ENCODE assay signal across 9 cellular contexts in genomic region chr2:121479882-121480522, GRCh38. TPM values are rescaled to one million over a fixed set of nuclear protein-coding genes. Genes with fewer than 3 reads are reported as not detected.
DNase-seq lines count a peak whose midpoint lies in the region; ATAC-seq and TF ChIP-seq lines count a peak whose summit lies in the region.
"Had no signal": no experiment of that assay in that cellular context is flagged by ENCODE, and none has a peak within 500 bp of the region (broad histone marks: within the 10 kb centered on the region; RNA-seq: fewer than 3 reads in every experiment).

No MANE protein-coding gene starts in this region.

- no peak for TF ChIP-seq RAD21 in liver (IDR thresholded peaks at IDR 0.05)

- CTCF ChIA-PET in CD8-positive, alpha-beta memory T cell (lab: Charles Lee): no interaction called here

- no peaks in the 10 kb centered on the region for H3K9me3 ChIP-seq in CD8-positive, alpha-beta memory T cell (ENCODE audit: low read length)
- no peaks in the 10 kb centered on the region for H3K9me3 ChIP-seq in liver (ENCODE audit: control insufficient read depth in 4 of 4, low read length in 3 of 4)

- H3K4me1 ChIP-seq in CD8-positive, alpha-beta memory T cell (ENCODE audit: insufficient read depth, low read length): no peaks in the 10 kb centered on the region
- peaks cover 0 to 4% (median 2%) of the 10 kb centered on the region in 4 donors for H3K4me1 ChIP-seq in liver (ENCODE audit: control insufficient read depth in 4 of 4, insufficient read depth in 4 of 4, low read length in 3 of 4)

- POLR2A ChIA-PET in CD8-positive, alpha-beta memory T cell (lab: Charles Lee): no interaction called here

- no peak for TF ChIP-seq CTCF in liver (IDR thresholded peaks at IDR 0.05; ENCODE audit: low read depth, low read length, missing input control)

- no peaks in the 10 kb centered on the region for H3K27me3 Mint-ChIP-seq in CD8-positive, alpha-beta memory T cell

- no peak overlapping the region for H3K4me3 Mint-ChIP-seq in CD8-positive, alpha-beta memory T cell

- 59% methylated on average over 8 of the region's 8 CpGs for WGBS in liver

- no peak overlapping the region for H3K27ac ChIP-seq in CD8-positive, alpha-beta memory T cell (ENCODE audit: low read depth, low read length)
- no peak overlapping the region for H3K27ac ChIP-seq in liver (ENCODE audit: low read depth in 1 of 2, low read length in 2 of 2)

- H3K9ac ChIP-seq in liver (ENCODE audit: low read depth in 1 of 2, low read length in 2 of 2): no peak overlapping the region

- no peaks in the 10 kb centered on the region for H3K27me3 ChIP-seq in CD8-positive, alpha-beta memory T cell (ENCODE audit: insufficient read depth, low read length, poor library complexity, severe bottlenecking)
- H3K27me3 ChIP-seq in liver (ENCODE audit: control insufficient read depth in 4 of 4, insufficient read depth in 4 of 4, low read length in 3 of 4): no peaks in the 10 kb centered on the region
- H3K27me3 ChIP-seq: dorsolateral prefrontal cortex had no signal

- ATAC-seq in HG03432 (IDR thresholded peaks at IDR 0.05; ENCODE audit: unreplicated experiment): no peak
- no peak for ATAC-seq in GM21381 (IDR thresholded peaks at IDR 0.05; ENCODE audit: unreplicated experiment)

- DNase-seq in CD8-positive, alpha-beta memory T cell: no peak
- DNase-seq in LoVo (ENCODE audit: low spot score) (peak; percentile 20), astrocyte of the hippocampus (ENCODE audit: low read depth, low spot score) (peak; percentile 80)
- no peak for DNase-seq in stimulated activated CD4-positive, alpha-beta T cell treated with anti-CD3 and anti-CD28 coated beads, Interleukin-4, amount 100 ng/mL, for 24 hours
- DNase-seq in activated CD4-positive, CD25-positive, alpha-beta regulatory T cell treated with anti-CD3 and anti-CD28 coated beads, Interleukin-2, amount 50 U/mL, for 72 hours: no peak

- H3K4me1 Mint-ChIP-seq in CD8-positive, alpha-beta memory T cell: peaks cover 52 to 74% (median 53%) of the 10 kb centered on the region in 3 donors

- peaks cover 0 to 36% (median 11%) of the 10 kb centered on the region in 3 donors for H3K36me3 Mint-ChIP-seq in CD8-positive, alpha-beta memory T cell

- H3K36me3 ChIP-seq in CD8-positive, alpha-beta memory T cell (ENCODE audit: insufficient read depth, low read length): no peaks in the 10 kb centered on the region
- peaks cover 0 to 9% (median 1%) of the 10 kb centered on the region in 4 donors for H3K36me3 ChIP-seq in liver (ENCODE audit: control insufficient read depth in 4 of 4, insufficient read depth in 3 of 4, low read depth in 1 of 4, low read length in 3 of 4)

- no peaks in the 10 kb centered on the region for H3K9me3 Mint-ChIP-seq in CD8-positive, alpha-beta memory T cell

- H3K27ac Mint-ChIP-seq in CD8-positive, alpha-beta memory T cell: peak overlapping the region in 5 of 8 donors; percentile 7 to 89 (median 24)

- no peak overlapping the region for H3K4me3 ChIP-seq in CD8-positive, alpha-beta memory T cell (ENCODE audit: low read length)
- H3K4me3 ChIP-seq in liver (ENCODE audit: low read depth in 1 of 3, low read length in 3 of 3): no peak overlapping the region

TF ChIP-seq in liver, 16 proteins besides CTCF, POLR2A, EP300 and RAD21:
- TF ChIP-seq NR2F2 (IDR thresholded peaks at IDR 0.05) (peak; percentile 26), ZBTB33 (IDR thresholded peaks at IDR 0.05) (no peak), RXRA (IDR thresholded peaks at IDR 0.05) (peak in 1 of 2 donors; percentile 23), TAF1 (conservative IDR thresholded peaks at IDR 0.05) (no peak)

RNA-seq across cellular contexts. Expression of gene RNU4ATAC, which starts 50.7 kb away (rescaled TPM):
- not detected for total RNA-seq in CD8-positive, alpha-beta memory T cell
- polyA plus RNA-seq in CD8-positive, alpha-beta memory T cell: not detected
- total RNA-seq in liver: not detected
- 1 to 10 TPM in 1 of 2 donors, not detected in 1; 5.1 TPM for polyA plus RNA-seq in liver

Comparison
In these comparisons a context has a peak if more than half of its experiments do, and no peak if none do; other contexts are left out.
1. DNase-seq: peak in LoVo (single experiment) and astrocyte of the hippocampus (single experiment); none in CD8-positive, alpha-beta memory T cell (0 of 5), stimulated activated CD4-positive, alpha-beta T cell treated with anti-CD3 and anti-CD28 coated beads, Interleukin-4, amount 100 ng/mL, for 24 hours (single experiment) and activated CD4-positive, CD25-positive, alpha-beta regulatory T cell treated with anti-CD3 and anti-CD28 coated beads, Interleukin-2, amount 50 U/mL, for 72 hours (single experiment).